Comparison of ENCODE assay signal across 11 cellular contexts in the genomic region with DNA sequence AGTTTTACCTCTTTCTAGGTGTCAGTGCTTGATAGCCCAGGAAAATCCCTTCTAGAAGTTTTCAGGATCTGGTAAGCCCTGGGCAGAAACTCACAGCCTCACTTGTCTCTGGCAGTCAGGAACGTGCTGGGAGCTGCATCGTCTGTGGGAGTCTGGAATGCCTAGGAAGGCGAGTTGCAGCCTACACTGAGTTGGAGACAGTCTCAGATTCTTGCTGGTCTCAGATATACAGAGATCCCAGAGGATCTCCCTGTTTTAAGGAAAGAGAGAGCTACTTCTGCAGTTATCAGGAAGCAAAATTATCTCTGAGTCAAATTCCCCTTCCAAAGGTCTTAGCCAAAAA.
DNase-seq lines count a peak whose midpoint lies in the region; ATAC-seq and TF ChIP-seq lines count a peak whose summit lies in the region.
"Had no signal": no experiment of that assay in that cellular context is flagged by ENCODE, and none has a peak within 500 bp of the region (broad histone marks: within the 10 kb centered on the region; RNA-seq: fewer than 3 reads in every experiment).

No MANE protein-coding gene starts in this region.

- no peak for ATAC-seq in HG03139 (IDR thresholded peaks at IDR 0.05; ENCODE audit: unreplicated experiment)

- peaks cover 18% of the 10 kb centered on the region for H3K9me3 Mint-ChIP-seq in activated CD4-positive, alpha-beta T cell treated with anti-CD3 and anti-CD28 coated beads, Interleukin-2, amount 10 ng/mL, durations not matched to agents 7 days and 5 days
- H3K9me3 Mint-ChIP-seq: activated T-helper 1 cell treated with anti-CD3 and anti-CD28 coated beads, Interleukin-12 subunit alpha, Interleukin-12 subunit beta, Interleukin-2, Interleukin-4 antibody, amounts not matched to agents 30 ng/mL and 10 ng/mL and 1 ng/mL, durations not matched to agents 14 hours and 24 hours and 36 hours had no signal

- peaks cover 1% of the 10 kb centered on the region for H3K27me3 Mint-ChIP-seq in activated CD4-positive, alpha-beta T cell treated with anti-CD3 and anti-CD28 coated beads, Interleukin-2, amount 10 ng/mL, durations not matched to agents 7 days and 5 days

- peaks cover 48% of the 10 kb centered on the region for H3F3A ChIP-seq in smooth muscle cell (ENCODE audit: low read depth)

- no peak overlapping the region for H2AFZ ChIP-seq in smooth muscle cell (ENCODE audit: low read depth)

- POLR2A ChIA-PET in HEK293 (lab: Yijun Ruan, JAX): interaction anchor here (1.4 kb wide), 1 partner anchor 9 kb away, joined by 4 read pairs; no protein-coding TSS in a partner anchor
- POLR2A ChIA-PET in activated CD4-positive, alpha-beta T cell treated with anti-CD3 and anti-CD28 coated beads, Interleukin-2, amount 10 ng/mL, durations not matched to agents 7 days and 5 days (lab: Charles Lee): no interaction called here

- H3K4me1 ChIP-seq in HEK293 (ENCODE audit: control insufficient read depth, insufficient read depth, low read length): no peaks in the 10 kb centered on the region; the same call in 1 of the 2 replicates
- peaks cover 29% of the 10 kb centered on the region for H3K4me1 ChIP-seq in smooth muscle cell (ENCODE audit: low read depth)

- peaks cover 2% of the 10 kb centered on the region for H3K36me3 Mint-ChIP-seq in activated CD4-positive, alpha-beta T cell treated with anti-CD3 and anti-CD28 coated beads, Interleukin-2, amount 10 ng/mL, durations not matched to agents 7 days and 5 days (ENCODE audit: low read depth)

- CTCF ChIA-PET in HEK293 (lab: Yijun Ruan, JAX): interaction anchor here (0.6 to 1.4 kb wide), 2 partner anchors 10 to 59 kb away, joined by 4 read pairs; no protein-coding TSS in a partner anchor
- CTCF ChIA-PET in activated CD4-positive, alpha-beta T cell treated with anti-CD3 and anti-CD28 coated beads, Interleukin-2, amount 10 ng/mL, durations not matched to agents 7 days and 5 days (lab: Charles Lee): interaction anchor here (0.6 kb wide), 1 partner anchor 53 kb away, joined by 3 read pairs; no protein-coding TSS in a partner anchor

- no peak overlapping the region for H3K4me3 ChIP-seq in HEK293 (ENCODE audit: low read depth, low read length)
- no peak overlapping the region for H3K4me3 ChIP-seq in astrocyte of the spinal cord (ENCODE audit: low read depth, low read length)
- no peak overlapping the region for H3K4me3 ChIP-seq in smooth muscle cell
- H3K4me3 ChIP-seq: HAP-1 had no signal

- peak overlapping the region; percentile 37 for H3K9ac ChIP-seq in smooth muscle cell (ENCODE audit: low read depth)

- H4K20me1 ChIP-seq in smooth muscle cell (ENCODE audit: low read depth): no peaks in the 10 kb centered on the region

- H3K36me3 ChIP-seq in HEK293 (ENCODE audit: control insufficient read depth in 2 of 2, insufficient read depth in 1 of 2, low read length in 2 of 2) (no peaks in the 10 kb centered on the region), smooth muscle cell (ENCODE audit: low read depth) (no peaks in the 10 kb centered on the region)
- H3K36me3 ChIP-seq: HAP-1 had no signal

- in situ Hi-C loops in astrocyte of the spinal cord (cut with HindIII; ENCODE audit: low sequenced_read_pairs): no loop called here

- no peaks in the 10 kb centered on the region for H3K79me2 ChIP-seq in smooth muscle cell (ENCODE audit: low read depth)

- H3K27ac Mint-ChIP-seq in activated CD4-positive, alpha-beta T cell treated with anti-CD3 and anti-CD28 coated beads, Interleukin-2, amount 10 ng/mL, durations not matched to agents 7 days and 5 days: no peak overlapping the region
- H3K27ac Mint-ChIP-seq: activated T-helper 1 cell treated with anti-CD3 and anti-CD28 coated beads, Interleukin-12 subunit alpha, Interleukin-12 subunit beta, Interleukin-2, Interleukin-4 antibody, amounts not matched to agents 30 ng/mL and 10 ng/mL and 1 ng/mL, durations not matched to agents 14 hours and 24 hours and 36 hours had no signal

- no peaks in the 10 kb centered on the region for H3K27me3 ChIP-seq in smooth muscle cell (ENCODE audit: low read depth)

- WGBS in smooth muscle cell (ENCODE audit: low lambda C conversion rate): 0% methylated on average over 3 of the region's 3 CpGs

- no peaks in the 10 kb centered on the region for H3K9me3 ChIP-seq in HEK293 (ENCODE audit: control insufficient read depth, insufficient read depth, low read depth, low read length)
- no peaks in the 10 kb centered on the region for H3K9me3 ChIP-seq in smooth muscle cell (replicated peaks; ENCODE audit: low read depth)
- H3K9me3 ChIP-seq: HAP-1 had no signal

- H3K4me2 ChIP-seq in smooth muscle cell: peak overlapping the region; percentile 59

- TF ChIP-seq CTCF in HEK293 (tag by site-specific recombination; IDR thresholded peaks at IDR 0.05) (no peak), astrocyte of the spinal cord (IDR thresholded peaks at IDR 0.05; ENCODE audit: low read depth, low read length) (no peak), smooth muscle cell (IDR thresholded peaks at IDR 0.05; ENCODE audit: borderline replicate concordance, insufficient read depth, poor library complexity, severe bottlenecking) (no peak)

- H3K4me3 Mint-ChIP-seq in activated CD4-positive, alpha-beta T cell treated with anti-CD3 and anti-CD28 coated beads, Interleukin-2, amount 10 ng/mL, durations not matched to agents 7 days and 5 days: no peak overlapping the region
- H3K4me3 Mint-ChIP-seq: activated T-helper 1 cell treated with anti-CD3 and anti-CD28 coated beads, Interleukin-12 subunit alpha, Interleukin-12 subunit beta, Interleukin-2, Interleukin-4 antibody, amounts not matched to agents 30 ng/mL and 10 ng/mL and 1 ng/mL, durations not matched to agents 14 hours and 24 hours and 36 hours had no signal

- peak; percentile 74 for DNase-seq in astrocyte of the spinal cord (ENCODE audit: low read depth, low spot score)
- DNase-seq in iPS-NIHi11 (ENCODE audit: low spot score): peak; percentile 28
- DNase-seq in smooth muscle cell (lab: John Stamatoyannopoulos, UW; ENCODE audit: unreplicated experiment): no peak
- DNase-seq in LoVo (ENCODE audit: low spot score): no peak
- DNase-seq in activated CD4-positive, alpha-beta T cell treated with anti-CD3 and anti-CD28 coated beads, Interleukin-2, amount 10 ng/mL, durations not matched to agents 7 days and 5 days: no peak
- no peak for DNase-seq in cortex of kidney (lab: John Stamatoyannopoulos, UW)
- DNase-seq: effector CD8-positive, alpha-beta T cell had no signal

- H3K27ac ChIP-seq in HEK293 (ENCODE audit: extremely low read depth, low read depth, low read length): no peak overlapping the region
- peak overlapping the region; percentile 92 for H3K27ac ChIP-seq in smooth muscle cell (ENCODE audit: low read depth)

- H3K4me1 Mint-ChIP-seq in activated CD4-positive, alpha-beta T cell treated with anti-CD3 and anti-CD28 coated beads, Interleukin-2, amount 10 ng/mL, durations not matched to agents 7 days and 5 days: no peaks in the 10 kb centered on the region

TF ChIP-seq in HEK293, 187 proteins besides CTCF, POLR2A, EP300 and RAD21:
- TF ChIP-seq ZBTB17 (tag by site-specific recombination; IDR thresholded peaks at IDR 0.05) (peak; percentile 80), TCF7L2 (IDR thresholded peaks at IDR 0.05; ENCODE audit: borderline replicate concordance, low read depth, low read length) (no peak)

Comparison
In these comparisons a context has a peak if more than half of its experiments do, and no peak if none do; other contexts are left out.
1. DNase-seq: peak in astrocyte of the spinal cord (single experiment) and iPS-NIHi11 (single experiment); none in smooth muscle cell (single experiment), LoVo (single experiment), activated CD4-positive, alpha-beta T cell treated with anti-CD3 and anti-CD28 coated beads, Interleukin-2, amount 10 ng/mL, durations not matched to agents 7 days and 5 days (single experiment) and cortex of kidney (single experiment).